Comparison of ENCODE assay signal across 18 cellular contexts in genomic region chr7:35755711-35756110, GRCh38. TPM values are rescaled to one million over a fixed set of nuclear protein-coding genes. Genes with fewer than 3 reads are reported as not detected.
DNase-seq lines count a peak whose midpoint lies in the region; ATAC-seq, FAIRE-seq and TF ChIP-seq lines count a peak whose summit lies in the region.
"Had no signal": no experiment of that assay in that cellular context is flagged by ENCODE, and none has a peak within 500 bp of the region (broad histone marks: within the 10 kb centered on the region; RNA-seq: fewer than 3 reads in every experiment).

No MANE protein-coding gene starts in this region.

- no CpG with 5 or more reads among the region's 3 CpGs for WGBS in trophoblast cell (ENCODE audit: extremely low coverage, insufficient coverage, insufficient read length)

- H4K8ac ChIP-seq in trophoblast cell (ENCODE audit: low read depth, low read length) = no peak overlapping the region

- H2BK5ac ChIP-seq in trophoblast cell (ENCODE audit: low read depth, low read length, poor library complexity) = no peak overlapping the region

- peaks cover 7% of the 10 kb centered on the region for H3K79me1 ChIP-seq in trophoblast cell (ENCODE audit: low read length)

- no peaks in the 10 kb centered on the region for H3K27me3 ChIP-seq in bronchial epithelial cell (ENCODE audit: control insufficient read depth, insufficient read depth, low read length)
- no peaks in the 10 kb centered on the region for H3K27me3 ChIP-seq in left ventricle myocardium inferior (ENCODE audit: low read depth)
- H3K27me3 ChIP-seq in trophoblast cell (ENCODE audit: insufficient read depth, low read length) = no peaks in the 10 kb centered on the region

- H3K79me2 ChIP-seq in trophoblast cell (ENCODE audit: control insufficient read depth, insufficient read depth, low read length, poor library complexity) = no peaks in the 10 kb centered on the region

- no peak for TF ChIP-seq CTCF in bronchial epithelial cell (IDR thresholded peaks at IDR 0.05; ENCODE audit: insufficient read depth, low read length, severe bottlenecking)
- no peak for TF ChIP-seq CTCF in left ventricle myocardium inferior (IDR thresholded peaks at IDR 0.05; ENCODE audit: borderline replicate concordance)

- H3K4ac ChIP-seq in trophoblast cell (ENCODE audit: low read depth, low read length) = no peak overlapping the region

- peak overlapping the region; percentile 78 for H3K14ac ChIP-seq in trophoblast cell (ENCODE audit: low read length)

- H2BK12ac ChIP-seq in trophoblast cell (ENCODE audit: low read length) = peak overlapping the region; percentile 98

- H3K23ac ChIP-seq in trophoblast cell (ENCODE audit: low read length) = no peak overlapping the region

- no peaks in the 10 kb centered on the region for H3K36me3 ChIP-seq in bronchial epithelial cell (ENCODE audit: control insufficient read depth, insufficient read depth, low read length)
- H3K36me3 ChIP-seq in left ventricle myocardium inferior = no peaks in the 10 kb centered on the region
- H3K36me3 ChIP-seq in trophoblast cell (ENCODE audit: control insufficient read depth in 1 of 2, insufficient read depth in 2 of 2, low read length in 2 of 2) = no peaks in the 10 kb centered on the region

- H3K18ac ChIP-seq in trophoblast cell (ENCODE audit: low read length) = no peak overlapping the region

- FAIRE-seq in bronchial epithelial cell (lab: Jason Lieb, UNC) = no peak
- FAIRE-seq: GM18507 had no signal

- H3K9ac ChIP-seq in trophoblast cell (ENCODE audit: low read length) = no peak overlapping the region

- H2BK120ac ChIP-seq in trophoblast cell (ENCODE audit: insufficient read depth, low read length, poor library complexity) = no peak overlapping the region

- no peak for ATAC-seq in HG02884 (IDR thresholded peaks at IDR 0.05; ENCODE audit: unreplicated experiment)

- no peak overlapping the region for H3K4me2 ChIP-seq in trophoblast cell (ENCODE audit: low read length)

- peaks cover 48% of the 10 kb centered on the region for H3K4me1 ChIP-seq in left ventricle myocardium inferior
- peaks cover 9 to 17% of the 10 kb centered on the region in 2 experiments for H3K4me1 ChIP-seq in trophoblast cell (ENCODE audit: control insufficient read depth in 1 of 2, insufficient read depth in 2 of 2, low read length in 2 of 2)

- intact Hi-C loops in left ventricle myocardium inferior (cut with micrococcal nuclease) = no loop called here
- intact Hi-C loops in head of caudate nucleus (cut with DNase I) = no loop called here

- no peak overlapping the region for H2AFZ ChIP-seq in trophoblast cell (ENCODE audit: insufficient read depth, low read length, poor library complexity)

- H2AK5ac ChIP-seq in trophoblast cell (ENCODE audit: low read length) = peak overlapping the region; percentile 77

- no peak overlapping the region for H3K4me3 ChIP-seq in bronchial epithelial cell (ENCODE audit: low read depth, low read length)
- H3K4me3 ChIP-seq in left ventricle myocardium inferior = no peak overlapping the region
- no peak overlapping the region for H3K4me3 ChIP-seq in trophoblast cell (ENCODE audit: low read depth, low read length)

- peak; percentile 13 for DNase-seq in ELF-1 (ENCODE audit: low read depth, low spot score)
- DNase-seq in bronchial epithelial cell (ENCODE audit: low read depth) = peak; percentile 17
- DNase-seq in left ventricle myocardium inferior = no peak
- no peak for DNase-seq in trophoblast cell
- DNase-seq in head of caudate nucleus = no peak
- DNase-seq in NCI-H2171 treated with DMSO at 0.1 percent for 48 hours (lab: John Stamatoyannopoulos, UW) = no peak
- DNase-seq in GF-D8 (lab: John Stamatoyannopoulos, UW) = no peak
- DNase-seq: C1 segment of cervical spinal cord, DMS153, EL, H7, NCI-H1417 treated with DMSO at 0.1 percent for 48 hours, NCI-H2029 treated with DMSO at 0.1 percent for 48 hours, NCI-H226, NCI-H526 treated with DMSO at 0.1 percent for 48 hours, RPMI8226 had no signal

- H3K27ac ChIP-seq in left ventricle myocardium inferior (replicated peaks) (peak overlapping the region; percentile 78), trophoblast cell (ENCODE audit: low read depth, low read length) (no peak overlapping the region)

- H4K91ac ChIP-seq in trophoblast cell (ENCODE audit: low read depth, low read length) = peak overlapping the region; percentile 39

- H4K12ac ChIP-seq in trophoblast cell (ENCODE audit: low read depth, low read length) = no peak overlapping the region

- H3K9me3 ChIP-seq in left ventricle myocardium inferior (replicated peaks) (no peaks in the 10 kb centered on the region), trophoblast cell (ENCODE audit: insufficient read depth, low read depth, low read length) (no peaks in the 10 kb centered on the region)

RNA-seq across cellular contexts. Expression of gene SEPTIN7, which starts 45.1 kb away (rescaled TPM):
- 65.0 and 129 TPM in 2 replicates for total RNA-seq in bronchial epithelial cell
- total RNA-seq in left ventricle myocardium inferior = 187 TPM
- polyA plus RNA-seq in trophoblast cell (2013) = 262 and 267 TPM in 2 replicates

Comparison
In these comparisons a context has a peak if more than half of its experiments do, and no peak if none do; other contexts are left out.
1. DNase-seq: peak in ELF-1 (single experiment) and bronchial epithelial cell (single experiment); none in left ventricle myocardium inferior (single experiment), trophoblast cell (0 of 2), head of caudate nucleus (0 of 42), NCI-H2171 treated with DMSO at 0.1 percent for 48 hours (single experiment) and GF-D8 (single experiment).